Comparison of ENCODE assay signal across 1 cellular context in the genomic region with DNA sequence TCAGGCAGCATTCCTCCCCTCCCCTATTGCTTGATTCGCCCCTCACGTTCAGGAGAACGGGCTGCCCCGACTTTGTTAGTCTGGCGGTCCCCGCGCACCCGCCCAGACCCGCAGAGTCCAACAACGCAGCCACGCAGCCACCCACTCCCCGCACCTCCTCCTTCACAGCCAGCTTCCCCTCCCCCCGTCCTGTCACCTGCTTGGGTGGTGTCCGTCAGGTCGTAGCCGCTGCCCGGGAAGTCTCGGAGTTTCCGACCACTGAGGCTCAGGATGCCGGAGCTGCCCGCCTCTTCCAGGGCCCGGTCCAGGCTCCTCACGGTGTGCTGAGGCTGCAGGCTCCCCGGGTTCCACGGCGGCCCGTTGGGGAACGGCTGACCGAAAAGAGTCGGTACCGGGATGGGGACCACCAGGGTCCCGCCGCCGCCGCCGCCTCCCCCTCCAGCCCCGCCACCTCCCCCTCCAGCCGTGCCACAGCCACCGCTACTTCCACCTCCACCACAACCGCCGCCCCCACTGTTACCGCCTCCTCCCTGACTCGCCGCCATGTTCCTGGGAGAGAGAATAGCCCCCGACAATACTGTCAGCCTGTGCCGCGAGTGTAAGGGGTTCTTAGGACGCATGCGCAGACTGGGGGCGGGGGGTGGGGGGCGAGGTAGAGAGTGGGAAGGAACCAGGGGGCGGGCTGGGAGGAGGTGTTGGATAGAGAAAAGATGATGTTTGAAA.
A peak's percentile ranks its signal among the peaks of the same experiment; 100 is the strongest.
TF ChIP-seq lines count a peak whose summit lies in the region.

A gene with protein sequence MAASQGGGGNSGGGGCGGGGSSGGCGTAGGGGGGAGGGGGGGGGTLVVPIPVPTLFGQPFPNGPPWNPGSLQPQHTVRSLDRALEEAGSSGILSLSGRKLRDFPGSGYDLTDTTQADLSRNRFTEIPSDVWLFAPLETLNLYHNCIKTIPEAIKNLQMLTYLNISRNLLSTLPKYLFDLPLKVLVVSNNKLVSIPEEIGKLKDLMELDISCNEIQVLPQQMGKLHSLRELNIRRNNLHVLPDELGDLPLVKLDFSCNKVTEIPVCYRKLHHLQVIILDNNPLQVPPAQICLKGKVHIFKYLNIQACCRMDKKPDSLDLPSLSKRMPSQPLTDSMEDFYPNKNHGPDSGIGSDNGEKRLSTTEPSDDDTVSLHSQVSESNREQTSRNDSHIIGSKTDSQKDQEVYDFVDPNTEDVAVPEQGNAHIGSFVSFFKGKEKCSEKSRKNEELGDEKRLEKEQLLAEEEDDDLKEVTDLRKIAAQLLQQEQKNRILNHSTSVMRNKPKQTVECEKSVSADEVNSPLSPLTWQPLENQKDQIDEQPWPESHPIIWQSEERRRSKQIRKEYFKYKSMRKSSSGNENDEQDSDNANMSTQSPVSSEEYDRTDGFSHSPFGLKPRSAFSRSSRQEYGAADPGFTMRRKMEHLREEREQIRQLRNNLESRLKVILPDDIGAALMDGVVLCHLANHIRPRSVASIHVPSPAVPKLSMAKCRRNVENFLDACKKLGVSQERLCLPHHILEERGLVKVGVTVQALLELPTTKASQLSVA (minus strand): TSS at position 600 of the 723 bp plus-strand sequence. CDS start 55 bp downstream, at position 545.

TF ChIP-seq in HEK293, 187 proteins besides CTCF, POLR2A, EP300 and RAD21 (continued from another document):
- TF ChIP-seq KLF1 (tag by site-specific recombination; IDR thresholded peaks at IDR 0.05) (0 out of 2 replicates have a peak, but pooled peaks have one; percentile 15), ZNF10 (tag by site-specific recombination; IDR thresholded peaks at IDR 0.05) (0 out of 2 replicates have a peak, but pooled peaks have one; percentile 17), ZBTB1 (tag by site-specific recombination; IDR thresholded peaks at IDR 0.05) (0 out of 2 replicates have a peak, but pooled peaks have one; percentile 5), ZBTB20 (tag by site-specific recombination; IDR thresholded peaks at IDR 0.05) (peak; percentile 86), ZNF600 (tag by site-specific recombination; IDR thresholded peaks at IDR 0.05) (peak; percentile 47; the same call in 1 of the 2 replicates), SP2 (tag by site-specific recombination; IDR thresholded peaks at IDR 0.05) (peak; percentile 48; the same call in 1 of the 2 replicates), EGR2 (tag by site-specific recombination; IDR thresholded peaks at IDR 0.05; ENCODE audit: low read depth) (0 out of 2 replicates have a peak, but pooled peaks have one; percentile 22), SP3 (tag by site-specific recombination; IDR thresholded peaks at IDR 0.05) (0 out of 2 replicates have a peak, but pooled peaks have one; percentile 27), ZNF19 (tag by site-specific recombination; IDR thresholded peaks at IDR 0.05; ENCODE audit: low read depth) (no peak), ZFHX2 (tag by site-specific recombination; conservative IDR thresholded peaks at IDR 0.05) (peak; percentile 51; the same call in 1 of the 2 replicates), ZNF341 (tag by site-specific recombination; IDR thresholded peaks at IDR 0.05; ENCODE audit: low read depth) (peak; percentile 24; the same call in 1 of the 2 replicates), ZBTB17 (tag by site-specific recombination; IDR thresholded peaks at IDR 0.05) (peak; percentile 30), ZNF37A (tag by site-specific recombination; IDR thresholded peaks at IDR 0.05) (no peak), KLF16 (tag by site-specific recombination; IDR thresholded peaks at IDR 0.05) (0 out of 2 replicates have a peak, but pooled peaks have one; percentile 28)
- TF ChIP-seq, protein P1, sequence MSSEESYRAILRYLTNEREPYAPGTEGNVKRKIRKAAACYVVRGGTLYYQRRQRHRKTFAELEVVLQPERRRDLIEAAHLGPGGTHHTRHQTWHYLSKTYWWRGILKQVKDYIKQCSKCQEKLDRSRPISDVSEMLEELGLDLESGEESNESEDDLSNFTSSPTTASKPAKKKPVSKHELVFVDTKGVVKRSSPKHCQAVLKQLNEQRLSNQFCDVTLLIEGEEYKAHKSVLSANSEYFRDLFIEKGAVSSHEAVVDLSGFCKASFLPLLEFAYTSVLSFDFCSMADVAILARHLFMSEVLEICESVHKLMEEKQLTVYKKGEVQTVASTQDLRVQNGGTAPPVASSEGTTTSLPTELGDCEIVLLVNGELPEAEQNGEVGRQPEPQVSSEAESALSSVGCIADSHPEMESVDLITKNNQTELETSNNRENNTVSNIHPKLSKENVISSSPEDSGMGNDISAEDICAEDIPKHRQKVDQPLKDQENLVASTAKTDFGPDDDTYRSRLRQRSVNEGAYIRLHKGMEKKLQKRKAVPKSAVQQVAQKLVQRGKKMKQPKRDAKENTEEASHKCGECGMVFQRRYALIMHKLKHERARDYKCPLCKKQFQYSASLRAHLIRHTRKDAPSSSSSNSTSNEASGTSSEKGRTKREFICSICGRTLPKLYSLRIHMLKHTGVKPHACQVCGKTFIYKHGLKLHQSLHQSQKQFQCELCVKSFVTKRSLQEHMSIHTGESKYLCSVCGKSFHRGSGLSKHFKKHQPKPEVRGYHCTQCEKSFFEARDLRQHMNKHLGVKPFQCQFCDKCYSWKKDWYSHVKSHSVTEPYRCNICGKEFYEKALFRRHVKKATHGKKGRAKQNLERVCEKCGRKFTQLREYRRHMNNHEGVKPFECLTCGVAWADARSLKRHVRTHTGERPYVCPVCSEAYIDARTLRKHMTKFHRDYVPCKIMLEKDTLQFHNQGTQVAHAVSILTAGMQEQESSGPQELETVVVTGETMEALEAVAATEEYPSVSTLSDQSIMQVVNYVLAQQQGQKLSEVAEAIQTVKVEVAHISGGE (tag by site-specific recombination; conservative IDR thresholded peaks at IDR 0.05; ENCODE audit: low read depth) = 0 out of 2 replicates have a peak, but pooled peaks have one; percentile 12
- TF ChIP-seq, protein P2, sequence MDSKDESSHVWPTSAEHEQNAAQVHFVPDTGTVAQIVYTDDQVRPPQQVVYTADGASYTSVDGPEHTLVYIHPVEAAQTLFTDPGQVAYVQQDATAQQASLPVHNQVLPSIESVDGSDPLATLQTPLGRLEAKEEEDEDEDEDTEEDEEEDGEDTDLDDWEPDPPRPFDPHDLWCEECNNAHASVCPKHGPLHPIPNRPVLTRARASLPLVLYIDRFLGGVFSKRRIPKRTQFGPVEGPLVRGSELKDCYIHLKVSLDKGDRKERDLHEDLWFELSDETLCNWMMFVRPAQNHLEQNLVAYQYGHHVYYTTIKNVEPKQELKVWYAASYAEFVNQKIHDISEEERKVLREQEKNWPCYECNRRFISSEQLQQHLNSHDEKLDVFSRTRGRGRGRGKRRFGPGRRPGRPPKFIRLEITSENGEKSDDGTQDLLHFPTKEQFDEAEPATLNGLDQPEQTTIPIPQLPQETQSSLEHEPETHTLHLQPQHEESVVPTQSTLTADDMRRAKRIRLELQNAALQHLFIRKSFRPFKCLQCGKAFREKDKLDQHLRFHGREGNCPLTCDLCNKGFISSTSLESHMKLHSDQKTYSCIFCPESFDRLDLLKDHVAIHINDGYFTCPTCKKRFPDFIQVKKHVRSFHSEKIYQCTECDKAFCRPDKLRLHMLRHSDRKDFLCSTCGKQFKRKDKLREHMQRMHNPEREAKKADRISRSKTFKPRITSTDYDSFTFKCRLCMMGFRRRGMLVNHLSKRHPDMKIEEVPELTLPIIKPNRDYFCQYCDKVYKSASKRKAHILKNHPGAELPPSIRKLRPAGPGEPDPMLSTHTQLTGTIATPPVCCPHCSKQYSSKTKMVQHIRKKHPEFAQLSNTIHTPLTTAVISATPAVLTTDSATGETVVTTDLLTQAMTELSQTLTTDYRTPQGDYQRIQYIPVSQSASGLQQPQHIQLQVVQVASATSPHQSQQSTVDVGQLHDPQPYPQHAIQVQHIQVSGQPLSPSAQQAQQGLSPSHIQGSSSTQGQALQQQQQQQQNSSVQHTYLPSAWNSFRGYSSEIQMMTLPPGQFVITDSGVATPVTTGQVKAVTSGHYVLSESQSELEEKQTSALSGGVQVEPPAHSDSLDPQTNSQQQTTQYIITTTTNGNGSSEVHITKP (tag by site-specific recombination; IDR thresholded peaks at IDR 0.05) = peak; percentile 53; the same call in 1 of the 2 replicates
- TF ChIP-seq, protein P3, sequence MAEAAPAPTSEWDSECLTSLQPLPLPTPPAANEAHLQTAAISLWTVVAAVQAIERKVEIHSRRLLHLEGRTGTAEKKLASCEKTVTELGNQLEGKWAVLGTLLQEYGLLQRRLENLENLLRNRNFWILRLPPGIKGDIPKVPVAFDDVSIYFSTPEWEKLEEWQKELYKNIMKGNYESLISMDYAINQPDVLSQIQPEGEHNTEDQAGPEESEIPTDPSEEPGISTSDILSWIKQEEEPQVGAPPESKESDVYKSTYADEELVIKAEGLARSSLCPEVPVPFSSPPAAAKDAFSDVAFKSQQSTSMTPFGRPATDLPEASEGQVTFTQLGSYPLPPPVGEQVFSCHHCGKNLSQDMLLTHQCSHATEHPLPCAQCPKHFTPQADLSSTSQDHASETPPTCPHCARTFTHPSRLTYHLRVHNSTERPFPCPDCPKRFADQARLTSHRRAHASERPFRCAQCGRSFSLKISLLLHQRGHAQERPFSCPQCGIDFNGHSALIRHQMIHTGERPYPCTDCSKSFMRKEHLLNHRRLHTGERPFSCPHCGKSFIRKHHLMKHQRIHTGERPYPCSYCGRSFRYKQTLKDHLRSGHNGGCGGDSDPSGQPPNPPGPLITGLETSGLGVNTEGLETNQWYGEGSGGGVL (tag by site-specific recombination; IDR thresholded peaks at IDR 0.05) = peak; percentile 73; the same call in 1 of the 2 replicates
- TF ChIP-seq, protein P4, sequence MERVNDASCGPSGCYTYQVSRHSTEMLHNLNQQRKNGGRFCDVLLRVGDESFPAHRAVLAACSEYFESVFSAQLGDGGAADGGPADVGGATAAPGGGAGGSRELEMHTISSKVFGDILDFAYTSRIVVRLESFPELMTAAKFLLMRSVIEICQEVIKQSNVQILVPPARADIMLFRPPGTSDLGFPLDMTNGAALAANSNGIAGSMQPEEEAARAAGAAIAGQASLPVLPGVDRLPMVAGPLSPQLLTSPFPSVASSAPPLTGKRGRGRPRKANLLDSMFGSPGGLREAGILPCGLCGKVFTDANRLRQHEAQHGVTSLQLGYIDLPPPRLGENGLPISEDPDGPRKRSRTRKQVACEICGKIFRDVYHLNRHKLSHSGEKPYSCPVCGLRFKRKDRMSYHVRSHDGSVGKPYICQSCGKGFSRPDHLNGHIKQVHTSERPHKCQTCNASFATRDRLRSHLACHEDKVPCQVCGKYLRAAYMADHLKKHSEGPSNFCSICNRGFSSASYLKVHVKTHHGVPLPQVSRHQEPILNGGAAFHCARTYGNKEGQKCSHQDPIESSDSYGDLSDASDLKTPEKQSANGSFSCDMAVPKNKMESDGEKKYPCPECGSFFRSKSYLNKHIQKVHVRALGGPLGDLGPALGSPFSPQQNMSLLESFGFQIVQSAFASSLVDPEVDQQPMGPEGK (tag by site-specific recombination; IDR thresholded peaks at IDR 0.05) = peak; percentile 54
